8 cellular contexts compared by ENCODE assay signal in genomic region chr2:28390241-28390856, GRCh38. TPM values are rescaled to one million over a fixed set of nuclear protein-coding genes. Genes with fewer than 3 reads are reported as not detected.
DNase-seq lines count a peak whose midpoint lies in the region; ATAC-seq and TF ChIP-seq lines count a peak whose summit lies in the region.

No MANE protein-coding gene starts in this region.

- peak; percentile 63 for ATAC-seq in stimulated activated naive CD8-positive, alpha-beta T cell treated with anti-CD3 and anti-CD28 coated beads, Interleukin-15, Interleukin-2, amounts not matched to agents 100 U/mL and 50 U/mL, for 24 hours

- H3K4me1 Mint-ChIP-seq in nephron, result peaks cover 13% of the 10 kb centered on the region

- no peaks in the 10 kb centered on the region for H3K36me3 Mint-ChIP-seq in nephron (ENCODE audit: low read depth)

- TF ChIP-seq CTCF in fibroblast of the aortic adventitia (IDR thresholded peaks at IDR 0.05; ENCODE audit: insufficient read depth, low read length), result peak; percentile 32
- no peak for TF ChIP-seq CTCF in nephron (IDR thresholded peaks at IDR 0.05; ENCODE audit: unreplicated experiment in 3 of 3)

- H3K4me3 ChIP-seq in fibroblast of the aortic adventitia (ENCODE audit: low read depth, low read length), result peak overlapping the region; percentile 69

- H3K27ac Mint-ChIP-seq in nephron, result peak overlapping the region; percentile 94 to 98 (median 95)

- DNase-seq in EL (peak; percentile 94), HPDE6-E6E7 (ENCODE audit: extremely low spot score) (peak; percentile 81), RKO (ENCODE audit: low spot score) (peak; percentile 85), fibroblast of the aortic adventitia (ENCODE audit: low read depth) (peak; percentile 97), NCI-H446 (lab: John Stamatoyannopoulos, UW) (no peak)
- DNase-seq in activated effector memory CD4-positive, alpha-beta T cell treated with Interleukin-2 at 50 U/mL for 16 hours, result peak; percentile 75
- peak; percentile 94 for DNase-seq in stimulated activated naive CD8-positive, alpha-beta T cell treated with anti-CD3 and anti-CD28 coated beads, Interleukin-15, Interleukin-2, amounts not matched to agents 100 U/mL and 50 U/mL, for 24 hours

- no peaks in the 10 kb centered on the region for H3K9me3 Mint-ChIP-seq in nephron

- peaks cover 6% of the 10 kb centered on the region for H3K27me3 Mint-ChIP-seq in nephron (ENCODE audit: low read depth)

- H3K4me3 Mint-ChIP-seq in nephron, result peak overlapping the region; percentile 90 to 94 (median 92)

RNA-seq across cellular contexts. Expression of gene FOSL2, which starts 2.3 kb away (rescaled TPM):
- total RNA-seq in fibroblast of the aortic adventitia (ENCODE audit: low replicate concordance), result 26.3 and 44.4 TPM in 2 replicates

Comparison
In these comparisons a context has a peak if more than half of its experiments do, and no peak if none do; other contexts are left out.
1. DNase-seq: peak in EL (single experiment), HPDE6-E6E7 (single experiment), RKO (single experiment), activated effector memory CD4-positive, alpha-beta T cell treated with Interleukin-2 at 50 U/mL for 16 hours (single experiment), fibroblast of the aortic adventitia (single experiment) and stimulated activated naive CD8-positive, alpha-beta T cell treated with anti-CD3 and anti-CD28 coated beads, Interleukin-15, Interleukin-2, amounts not matched to agents 100 U/mL and 50 U/mL, for 24 hours (single experiment); none in NCI-H446 (0 of 2).